8 cellular contexts compared by ENCODE assay signal in the genomic region with DNA sequence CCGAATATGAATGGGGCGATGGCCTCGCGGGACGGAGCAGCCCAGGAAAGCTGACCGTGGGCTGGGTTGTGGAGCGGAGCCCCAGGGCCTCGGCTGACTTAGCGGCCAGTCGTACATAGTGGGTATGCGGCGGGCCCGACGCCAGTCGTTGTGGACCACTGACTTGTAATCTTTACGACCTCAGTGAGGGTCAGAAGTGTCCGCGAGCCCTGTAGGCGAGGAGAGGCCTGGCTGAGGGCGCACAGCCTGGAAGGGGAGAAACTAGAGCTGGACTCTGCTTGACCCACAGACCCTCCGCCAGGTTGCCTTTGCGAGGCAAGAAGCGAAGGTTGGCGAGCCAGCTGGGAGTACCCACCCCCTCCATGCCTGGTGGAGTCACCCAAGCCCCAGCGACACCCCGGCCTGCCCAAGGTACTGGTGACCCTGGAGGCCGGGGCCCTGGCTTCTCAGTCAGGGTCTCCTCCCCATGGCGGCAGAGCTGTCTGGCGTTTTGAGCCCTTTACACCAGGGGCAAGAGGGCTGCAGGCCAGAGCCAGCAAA. TPM values are rescaled to one million over a fixed set of nuclear protein-coding genes. Genes with fewer than 3 reads are reported as not detected.
DNase-seq lines count a peak whose midpoint lies in the region; ATAC-seq and TF ChIP-seq lines count a peak whose summit lies in the region.

No MANE protein-coding gene starts in this region.

- peak overlapping the region; percentile 88 for H3K4me2 ChIP-seq in hepatocyte

- H3K4me1 Mint-ChIP-seq in activated T-helper 1 cell treated with anti-CD3 and anti-CD28 coated beads, Interleukin-12 subunit alpha, Interleukin-12 subunit beta, Interleukin-2, Interleukin-4 antibody, amounts not matched to agents 30 ng/mL and 10 ng/mL and 1 ng/mL, durations not matched to agents 14 hours and 24 hours and 36 hours (ENCODE audit: low read depth), result peaks cover 12% of the 10 kb centered on the region

- H2AFZ ChIP-seq in hepatocyte, result peak overlapping the region; percentile 51

- H3K27ac ChIP-seq in hepatocyte (peak overlapping the region; percentile 97), spleen (peak overlapping the region; percentile 93 to 99 (median 98))

- 17% methylated on average over 29 of the region's 29 CpGs for WGBS in hepatocyte (ENCODE audit: low lambda C conversion rate, missing lambda C conversion rate)
- WGBS in spleen, 5 donors, result 5 to 12% (median 11%) methylated on average over 8 to 29 of the region's 29 CpGs

- DNase-seq in DMS53 (lab: John Stamatoyannopoulos, UW) (peak; percentile 57), DMS53 treated with DMSO at 0.1 percent for 48 hours (lab: John Stamatoyannopoulos, UW; ENCODE audit: unreplicated experiment) (no peak), hepatocyte (ENCODE audit: low spot score) (peak; percentile 40), spleen (peak; percentile 92), SW480 (ENCODE audit: low spot score) (no peak)
- DNase-seq in activated T-helper 1 cell treated with anti-CD3 and anti-CD28 coated beads, Interleukin-12 subunit alpha, Interleukin-12 subunit beta, Interleukin-2, Interleukin-4 antibody, amounts not matched to agents 30 ng/mL and 10 ng/mL and 1 ng/mL, durations not matched to agents 14 hours and 24 hours and 36 hours (ENCODE audit: low spot score), result no peak

- no peak for TF ChIP-seq POLR2A in spleen (IDR thresholded peaks at IDR 0.05)

- H3K79me2 ChIP-seq in hepatocyte, result peaks cover 16% of the 10 kb centered on the region

- peaks cover 15% of the 10 kb centered on the region for H3K27me3 Mint-ChIP-seq in activated T-helper 1 cell treated with anti-CD3 and anti-CD28 coated beads, Interleukin-12 subunit alpha, Interleukin-12 subunit beta, Interleukin-2, Interleukin-4 antibody, amounts not matched to agents 30 ng/mL and 10 ng/mL and 1 ng/mL, durations not matched to agents 14 hours and 24 hours and 36 hours (ENCODE audit: insufficient read depth)

- H3K9me3 ChIP-seq in hepatocyte (ENCODE audit: low read depth) (no peaks in the 10 kb centered on the region), spleen (no peaks in the 10 kb centered on the region)

- no peaks in the 10 kb centered on the region for H3K9me2 ChIP-seq in hepatocyte (replicated peaks; ENCODE audit: insufficient read depth)

- H4K20me1 ChIP-seq in hepatocyte (ENCODE audit: insufficient read depth, poor library complexity, severe bottlenecking), result no peaks in the 10 kb centered on the region

- H3K9me3 Mint-ChIP-seq in activated T-helper 1 cell treated with anti-CD3 and anti-CD28 coated beads, Interleukin-12 subunit alpha, Interleukin-12 subunit beta, Interleukin-2, Interleukin-4 antibody, amounts not matched to agents 30 ng/mL and 10 ng/mL and 1 ng/mL, durations not matched to agents 14 hours and 24 hours and 36 hours, result no peaks in the 10 kb centered on the region

- ATAC-seq in HG02884 (IDR thresholded peaks at IDR 0.05; ENCODE audit: unreplicated experiment) (no peak), GM21367 (IDR thresholded peaks at IDR 0.05; ENCODE audit: unreplicated experiment) (no peak)

- H3K36me3 ChIP-seq in hepatocyte (replicated peaks; ENCODE audit: insufficient read depth, low read depth) (no peaks in the 10 kb centered on the region), spleen (no peaks in the 10 kb centered on the region)

- H3K27me3 ChIP-seq in hepatocyte, result peaks cover 3% of the 10 kb centered on the region
- peaks cover 0 to 31% (median 0%) of the 10 kb centered on the region in 7 donors for H3K27me3 ChIP-seq in spleen (replicated peaks in 1 of 7)

- TF ChIP-seq CTCF in hepatocyte (IDR thresholded peaks at IDR 0.05; ENCODE audit: poor library complexity) (no peak), spleen (IDR thresholded peaks at IDR 0.05 in 8 of 11, conservative IDR thresholded peaks at IDR 0.05 in 3 of 11) (no peak)

- peak overlapping the region; percentile 97 for H3K27ac Mint-ChIP-seq in activated T-helper 1 cell treated with anti-CD3 and anti-CD28 coated beads, Interleukin-12 subunit alpha, Interleukin-12 subunit beta, Interleukin-2, Interleukin-4 antibody, amounts not matched to agents 30 ng/mL and 10 ng/mL and 1 ng/mL, durations not matched to agents 14 hours and 24 hours and 36 hours

- peak overlapping the region; percentile 97 for H3K4me3 Mint-ChIP-seq in activated T-helper 1 cell treated with anti-CD3 and anti-CD28 coated beads, Interleukin-12 subunit alpha, Interleukin-12 subunit beta, Interleukin-2, Interleukin-4 antibody, amounts not matched to agents 30 ng/mL and 10 ng/mL and 1 ng/mL, durations not matched to agents 14 hours and 24 hours and 36 hours

- intact Hi-C loops in activated T-helper 1 cell treated with anti-CD3 and anti-CD28 coated beads, Interleukin-12 subunit alpha, Interleukin-12 subunit beta, Interleukin-2, Interleukin-4 antibody, amounts not matched to agents 30 ng/mL and 10 ng/mL and 1 ng/mL, durations not matched to agents 14 hours and 24 hours and 36 hours (cut with micrococcal nuclease), result loop anchor here (1.0 to 2.0 kb wide), 14 partner anchors 16 to 644 kb away; partner anchors contain the start of genes CINP, DYNC1H1, MOK and RCOR1
- intact Hi-C loops in spleen (cut with DNase I; ENCODE audit: low total_unique reads), result loop anchor here (5.0 kb wide), 1 partner anchor 176 kb away; no protein-coding TSS in a partner anchor

- H3K4me3 ChIP-seq in hepatocyte (peak overlapping the region; percentile 31), spleen (peak overlapping the region; percentile 58 to 90 (median 67))

- no peaks in the 10 kb centered on the region for H3K36me3 Mint-ChIP-seq in activated T-helper 1 cell treated with anti-CD3 and anti-CD28 coated beads, Interleukin-12 subunit alpha, Interleukin-12 subunit beta, Interleukin-2, Interleukin-4 antibody, amounts not matched to agents 30 ng/mL and 10 ng/mL and 1 ng/mL, durations not matched to agents 14 hours and 24 hours and 36 hours (ENCODE audit: low read depth)

- H3K4me1 ChIP-seq in hepatocyte (ENCODE audit: insufficient read depth), result peaks cover 7% of the 10 kb centered on the region
- H3K4me1 ChIP-seq in spleen, result peaks cover 9 to 31% (median 23%) of the 10 kb centered on the region in 6 donors

RNA-seq across cellular contexts. Expression of gene DYNC1H1, which starts 15.6 kb away (rescaled TPM):
- total RNA-seq in activated T-helper 1 cell treated with anti-CD3 and anti-CD28 coated beads, Interleukin-12 subunit alpha, Interleukin-12 subunit beta, Interleukin-2, Interleukin-4 antibody, amounts not matched to agents 30 ng/mL and 10 ng/mL and 1 ng/mL, durations not matched to agents 14 hours and 24 hours and 36 hours, result 241 and 254 TPM in 2 replicates
- total RNA-seq in hepatocyte, result 342 and 405 TPM in 2 replicates
- 141 and 164 TPM in 2 replicates for polyA plus RNA-seq in hepatocyte
- total RNA-seq in spleen, result 100 to 1,000 TPM; 270 to 446 (median 403) TPM
- 10 to 100 TPM; 65.9 to 85.8 (median 70.5) TPM for polyA plus RNA-seq in spleen

Comparison
In these comparisons a context has a peak if more than half of its experiments do, and no peak if none do; other contexts are left out.
1. DNase-seq: peak in DMS53 (single experiment), hepatocyte (single experiment) and spleen (single experiment); none in DMS53 treated with DMSO at 0.1 percent for 48 hours (single experiment), activated T-helper 1 cell treated with anti-CD3 and anti-CD28 coated beads, Interleukin-12 subunit alpha, Interleukin-12 subunit beta, Interleukin-2, Interleukin-4 antibody, amounts not matched to agents 30 ng/mL and 10 ng/mL and 1 ng/mL, durations not matched to agents 14 hours and 24 hours and 36 hours (single experiment) and SW480 (single experiment).